ENCODE assay signal across 8 cellular contexts in the genomic region with DNA sequence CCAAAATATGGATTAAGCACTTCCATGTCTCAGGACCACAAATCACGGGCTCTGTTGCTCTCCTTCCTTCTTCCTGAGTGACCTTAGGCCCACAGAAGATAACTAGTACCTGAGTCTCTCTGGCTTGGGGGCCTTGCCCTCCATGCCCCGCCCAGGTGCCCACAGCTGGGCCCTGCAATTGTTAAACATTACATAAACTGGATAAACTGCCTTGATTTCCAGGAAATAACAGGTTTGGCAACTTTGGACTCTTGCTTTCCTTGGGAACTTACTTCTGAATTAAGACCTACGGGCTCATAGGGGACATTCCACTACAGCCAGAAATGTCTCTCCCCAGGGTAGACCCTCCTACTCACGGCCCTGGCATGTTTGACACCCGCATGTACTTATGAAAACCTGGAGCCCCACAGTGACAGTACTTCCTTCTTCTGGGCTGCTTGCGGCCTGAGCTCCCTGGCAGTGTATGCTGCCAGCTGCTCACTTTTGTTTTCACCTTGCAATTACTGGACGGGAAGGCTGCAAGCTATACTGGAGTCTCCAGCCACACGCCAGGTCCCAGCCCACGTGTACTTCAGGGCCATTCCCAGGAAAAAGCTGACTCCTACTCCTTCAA. TPM values are rescaled to one million over a fixed set of nuclear protein-coding genes. Genes with fewer than 3 reads are reported as not detected.
DNase-seq lines count a peak whose midpoint lies in the region; ATAC-seq, FAIRE-seq and TF ChIP-seq lines count a peak whose summit lies in the region.

No MANE protein-coding gene starts in this region.

- intact Hi-C loops in HepG2 (cut with micrococcal nuclease; ENCODE audit: unreplicated experiment): no loop called here

- TF ChIP-seq POLR2A in HepG2 (IDR thresholded peaks at IDR 0.05; ENCODE audit: insufficient read depth in 1 of 2, low read depth in 2 of 2, low read length in 2 of 2): no peak

- CTCF ChIA-PET in HepG2 (lab: Yijun Ruan, JAX; ENCODE audit: low intra/inter-chr PET ratio, low total read pairs): no interaction called here

- H2AFZ ChIP-seq in HepG2 (ENCODE audit: low read length): peak overlapping the region; percentile 21

- in situ Hi-C loops in HepG2 (cut with HindIII; ENCODE audit: extremely low pct_ligation_motif_present, low pct_unique_long_range_greater_than_20kb): no loop called here

- POLR2A ChIA-PET in HepG2 (lab: Yijun Ruan, JAX): interaction anchor here (0.6 to 5.6 kb wide), 8 partner anchors 8 to 124 kb away, joined by 3 to 51 read pairs (median 4); partner anchors contain the start of gene RNF157

- H3K4me3 ChIP-seq in HepG2 (replicated peaks in 1 of 3; ENCODE audit: insufficient read depth in 1 of 3, low read depth in 2 of 3, low read length in 3 of 3) (peak overlapping the region in 2 of 3 experiments; percentile 3 to 57; a peak in 2 of 6 replicates), MG63 (no peak overlapping the region)

- H3K79me2 ChIP-seq in HepG2 (ENCODE audit: insufficient read depth, low read length): peaks cover 12% of the 10 kb centered on the region

- no peaks in the 10 kb centered on the region for H3K9me3 ChIP-seq in HepG2 (ENCODE audit: low read length)
- no peaks in the 10 kb centered on the region for H3K9me3 ChIP-seq in MG63

- 7% methylated on average over 9 of the region's 9 CpGs for WGBS in HepG2 (ENCODE audit: low lambda C conversion rate)

- no peaks in the 10 kb centered on the region for H3K27me3 ChIP-seq in HepG2 (ENCODE audit: control insufficient read depth in 1 of 2, insufficient read depth in 2 of 2, low read length in 2 of 2)
- no peaks in the 10 kb centered on the region for H3K27me3 ChIP-seq in MG63

- no peak for TF ChIP-seq RAD21 in HepG2 (CRISPR knock-in tag; IDR thresholded peaks at IDR 0.05)

- no peak overlapping the region for H3K27ac ChIP-seq in HepG2 (ENCODE audit: extremely low read length, insufficient read depth, low read length)

- no peaks in the 10 kb centered on the region for H3K36me3 ChIP-seq in HepG2 (replicated peaks in 1 of 2; ENCODE audit: control insufficient read depth in 1 of 2, insufficient read depth in 2 of 2, low read length in 2 of 2)
- H3K36me3 ChIP-seq in MG63: peaks cover 2% of the 10 kb centered on the region; the same call in 1 of the 2 replicates

- TF ChIP-seq CTCF in HepG2 (CRISPR knock-in tag; IDR thresholded peaks at IDR 0.05): no peak

- TF ChIP-seq EP300 in HepG2 (IDR thresholded peaks at IDR 0.05; ENCODE audit: low read depth in 2 of 2, low read length in 2 of 2): no peak
- TF ChIP-seq EP300 in HepG2 (CRISPR knock-in tag; IDR thresholded peaks at IDR 0.05; ENCODE audit: borderline replicate concordance): no peak

- BruUV-seq in HepG2 (replicated peaks; lab: Mats Ljungman, UMichigan): no TSS peak

- DNase-seq in DMS153 (lab: John Stamatoyannopoulos, UW) (peak; percentile 73), KG1 (lab: John Stamatoyannopoulos, UW) (peak; percentile 47), UCSD-AML1 (lab: John Stamatoyannopoulos, UW; ENCODE audit: unreplicated experiment) (peak; percentile 57), HepG2 (ENCODE audit: low spot score) (no peak), NCI-H187 (lab: John Stamatoyannopoulos, UW) (no peak), MG63 (no peak), NCI-H1694 (lab: John Stamatoyannopoulos, UW) (no peak)

- no peak for FAIRE-seq in HepG2 (lab: Jason Lieb, UNC)

- ATAC-seq in HepG2 (no peak), GM18520 (IDR thresholded peaks at IDR 0.05; ENCODE audit: unreplicated experiment) (no peak)

- peak overlapping the region; percentile 39; the same call in 1 of the 2 replicates for H3K9ac ChIP-seq in HepG2 (ENCODE audit: insufficient read depth, low read depth, low read length)

- no peaks in the 10 kb centered on the region for H4K20me1 ChIP-seq in HepG2 (ENCODE audit: insufficient read depth, low read length)

- H3K4me1 ChIP-seq in HepG2 (ENCODE audit: insufficient read depth, low read length): peaks cover 82% of the 10 kb centered on the region

- peak overlapping the region; percentile 79 for H3K4me2 ChIP-seq in HepG2 (ENCODE audit: low read depth, low read length)

RNA-seq across cellular contexts. Expression of gene UBALD2, which starts 2.3 kb away (rescaled TPM):
- 3.3 and 5.3 TPM in 2 replicates for total RNA-seq in HepG2 (2016; rRNA removed; fragmentation: Illumina TruSeq; extraction: Trizol)
- total RNA-seq in HepG2 (2016; cell fraction: cytosol; rRNA removed; fragmentation: Illumina TruSeq; extraction: Trizol; ENCODE audit: low read depth): 6.8 and 10.0 TPM in 2 replicates
- total RNA-seq in HepG2 (2016; cell fraction: insoluble cytoplasmic fraction; rRNA removed; fragmentation: Illumina TruSeq; extraction: Trizol): 4.4 and 4.5 TPM in 2 replicates
- 9.1 and 9.4 TPM in 2 replicates for total RNA-seq in HepG2 (2016; cell fraction: membrane; rRNA removed; fragmentation: Illumina TruSeq; extraction: Trizol)
- 2.6 and 3.2 TPM in 2 replicates for total RNA-seq in HepG2 (2016; cell fraction: nucleus; rRNA removed; fragmentation: Illumina TruSeq; extraction: Trizol)
- 50.5 and 89.7 TPM in 2 replicates for polyA plus RNA-seq in HepG2 (2011; rRNA removed)
- 14.6 and 28.0 TPM in 2 replicates for polyA plus RNA-seq in HepG2 (2011; cell fraction: cytosol; rRNA removed)
- polyA plus RNA-seq in HepG2 (2011; cell fraction: nucleus; rRNA removed): 19.7 and 23.1 TPM in 2 replicates
- 16.6 and 21.8 TPM in 2 replicates for polyA plus RNA-seq in HepG2 (2012)
- polyA plus RNA-seq in HepG2 (2016; cell fraction: cytosol; fragmentation: Illumina TruSeq; extraction: Trizol; ENCODE audit: low read depth): 26.5 and 33.4 TPM in 2 replicates
- polyA plus RNA-seq in HepG2 (2016; cell fraction: insoluble cytoplasmic fraction; fragmentation: Illumina TruSeq; extraction: Trizol; ENCODE audit: low read depth): 15.4 and 17.2 TPM in 2 replicates
- polyA plus RNA-seq in HepG2 (2016; cell fraction: membrane; fragmentation: Illumina TruSeq; extraction: Trizol; ENCODE audit: low read depth): 28.1 and 30.3 TPM in 2 replicates
- 8.4 and 13.3 TPM in 2 replicates for polyA plus RNA-seq in HepG2 (2016; cell fraction: nucleus; fragmentation: Illumina TruSeq; extraction: Trizol; ENCODE audit: insufficient read depth, low read depth)
- polyA minus RNA-seq in HepG2 (2011; rRNA and poly(A)+ RNA removed; ENCODE audit: low replicate concordance): 24.6 and 37.9 TPM in 2 replicates
- polyA minus RNA-seq in HepG2 (2011; cell fraction: cytosol; rRNA and poly(A)+ RNA removed): 14.7 and 29.2 TPM in 2 replicates
- polyA minus RNA-seq in HepG2 (2011; cell fraction: nucleus; rRNA and poly(A)+ RNA removed): 4.2 and 7.1 TPM in 2 replicates
- total RNA-seq in MG63 (2014; rRNA removed; shearing (Covaris generic); ENCODE audit: low replicate concordance): 1.2 and 7.0 TPM in 2 replicates

RNA-seq across cellular contexts. Expression of gene RNF157, which starts 22.5 kb away (rescaled TPM):
- 1.4 and 1.5 TPM in 2 replicates for total RNA-seq in HepG2 (2016; rRNA removed; fragmentation: Illumina TruSeq; extraction: Trizol)
- total RNA-seq in HepG2 (2016; cell fraction: cytosol; rRNA removed; fragmentation: Illumina TruSeq; extraction: Trizol; ENCODE audit: low read depth): 1.0 and 1.9 TPM in 2 replicates
- 1.5 and 2.1 TPM in 2 replicates for total RNA-seq in HepG2 (2016; cell fraction: insoluble cytoplasmic fraction; rRNA removed; fragmentation: Illumina TruSeq; extraction: Trizol)
- total RNA-seq in HepG2 (2016; cell fraction: membrane; rRNA removed; fragmentation: Illumina TruSeq; extraction: Trizol): 3.1 and 3.6 TPM in 2 replicates
- 1.0 and 2.8 TPM in 2 replicates for total RNA-seq in HepG2 (2016; cell fraction: nucleus; rRNA removed; fragmentation: Illumina TruSeq; extraction: Trizol)
- polyA plus RNA-seq in HepG2 (2011; rRNA removed): 0.44 and 0.82 TPM in 2 replicates
- polyA plus RNA-seq in HepG2 (2011; cell fraction: cytosol; rRNA removed): 0.52 and 0.71 TPM in 2 replicates
- 0.42 TPM in 2 replicates for polyA plus RNA-seq in HepG2 (2011; cell fraction: nucleus; rRNA removed)
- 0.86 and 1.1 TPM in 2 replicates for polyA plus RNA-seq in HepG2 (2012)
- 1.7 and 2.0 TPM in 2 replicates for polyA plus RNA-seq in HepG2 (2016; cell fraction: cytosol; fragmentation: Illumina TruSeq; extraction: Trizol; ENCODE audit: low read depth)
- polyA plus RNA-seq in HepG2 (2016; cell fraction: insoluble cytoplasmic fraction; fragmentation: Illumina TruSeq; extraction: Trizol; ENCODE audit: low read depth): 1.9 and 2.1 TPM in 2 replicates
- 3.0 and 5.1 TPM in 2 replicates for polyA plus RNA-seq in HepG2 (2016; cell fraction: membrane; fragmentation: Illumina TruSeq; extraction: Trizol; ENCODE audit: low read depth)
- polyA plus RNA-seq in HepG2 (2016; cell fraction: nucleus; fragmentation: Illumina TruSeq; extraction: Trizol; ENCODE audit: insufficient read depth, low read depth): 1.8 and 3.8 TPM in 2 replicates
- 0.66 and 3.2 TPM in 2 replicates for polyA minus RNA-seq in HepG2 (2011; rRNA and poly(A)+ RNA removed; ENCODE audit: low replicate concordance)
- 0.79 and 1.5 TPM in 2 replicates for polyA minus RNA-seq in HepG2 (2011; cell fraction: cytosol; rRNA and poly(A)+ RNA removed)
- polyA minus RNA-seq in HepG2 (2011; cell fraction: nucleus; rRNA and poly(A)+ RNA removed): 0.77 and 0.99 TPM in 2 replicates
- total RNA-seq in MG63 (2014; rRNA removed; shearing (Covaris generic); ENCODE audit: low replicate concordance): 0.40 and 0.94 TPM in 2 replicates

RNA-seq across cellular contexts. Expression of gene QRICH2, which starts 45.2 kb away (rescaled TPM):
- 2.7 and 3.7 TPM in 2 replicates for total RNA-seq in HepG2 (2016; rRNA removed; fragmentation: Illumina TruSeq; extraction: Trizol)
- 3.1 and 3.3 TPM in 2 replicates for total RNA-seq in HepG2 (2016; cell fraction: cytosol; rRNA removed; fragmentation: Illumina TruSeq; extraction: Trizol; ENCODE audit: low read depth)
- 2.3 and 3.7 TPM in 2 replicates for total RNA-seq in HepG2 (2016; cell fraction: insoluble cytoplasmic fraction; rRNA removed; fragmentation: Illumina TruSeq; extraction: Trizol)
- total RNA-seq in HepG2 (2016; cell fraction: membrane; rRNA removed; fragmentation: Illumina TruSeq; extraction: Trizol): 4.0 and 4.5 TPM in 2 replicates
- total RNA-seq in HepG2 (2016; cell fraction: nucleus; rRNA removed; fragmentation: Illumina TruSeq; extraction: Trizol): 4.4 and 6.1 TPM in 2 replicates
- polyA plus RNA-seq in HepG2 (2011; rRNA removed): 5.7 and 11.5 TPM in 2 replicates
- 3.4 and 3.8 TPM in 2 replicates for polyA plus RNA-seq in HepG2 (2011; cell fraction: cytosol; rRNA removed)
- 58.0 and 60.6 TPM in 2 replicates for polyA plus RNA-seq in HepG2 (2011; cell fraction: nucleus; rRNA removed)
- polyA plus RNA-seq in HepG2 (2012): 1.5 and 7.5 TPM in 2 replicates
- 0.94 and 1.1 TPM in 2 replicates for polyA plus RNA-seq in HepG2 (2016; cell fraction: cytosol; fragmentation: Illumina TruSeq; extraction: Trizol; ENCODE audit: low read depth)
- polyA plus RNA-seq in HepG2 (2016; cell fraction: insoluble cytoplasmic fraction; fragmentation: Illumina TruSeq; extraction: Trizol; ENCODE audit: low read depth): 1.2 TPM in 2 replicates
- polyA plus RNA-seq in HepG2 (2016; cell fraction: membrane; fragmentation: Illumina TruSeq; extraction: Trizol; ENCODE audit: low read depth): 1.0 and 1.5 TPM in 2 replicates
- 10.2 and 12.1 TPM in 2 replicates for polyA plus RNA-seq in HepG2 (2016; cell fraction: nucleus; fragmentation: Illumina TruSeq; extraction: Trizol; ENCODE audit: insufficient read depth, low read depth)
- 6.3 and 21.9 TPM in 2 replicates for polyA minus RNA-seq in HepG2 (2011; rRNA and poly(A)+ RNA removed; ENCODE audit: low replicate concordance)
- 2.5 and 3.3 TPM in 2 replicates for polyA minus RNA-seq in HepG2 (2011; cell fraction: cytosol; rRNA and poly(A)+ RNA removed)
- polyA minus RNA-seq in HepG2 (2011; cell fraction: nucleus; rRNA and poly(A)+ RNA removed): 12.0 and 17.0 TPM in 2 replicates
- 0.92 and 3.4 TPM in 2 replicates for total RNA-seq in MG63 (2014; rRNA removed; shearing (Covaris generic); ENCODE audit: low replicate concordance)

Comparison
In these comparisons a context has a peak if more than half of its experiments do, and no peak if none do; other contexts are left out.
1. DNase-seq: peak in DMS153 (single experiment), KG1 (single experiment) and UCSD-AML1 (single experiment); none in HepG2 (single experiment), NCI-H187 (0 of 2), MG63 (single experiment) and NCI-H1694 (single experiment).